In genomic region chr2:53422979-53423378, GRCh38 we compare ENCODE assay signal across 9 cellular contexts.
DNase-seq lines count a peak whose midpoint lies in the region; ATAC-seq and TF ChIP-seq lines count a peak whose summit lies in the region.
"Had no signal": no experiment of that assay in that cellular context is flagged by ENCODE, and none has a peak within 500 bp of the region (broad histone marks: within the 10 kb centered on the region; RNA-seq: fewer than 3 reads in every experiment).

No MANE protein-coding gene starts in this region.

- H3K4me1 ChIP-seq in heart left ventricle (no peaks in the 10 kb centered on the region), upper lobe of left lung (no peaks in the 10 kb centered on the region)

- peak; percentile 86 for TF ChIP-seq CTCF in VCaP (conservative IDR thresholded peaks at IDR 0.05)
- peak in 7 of 12 donors; percentile 12 to 43 (median 28) for TF ChIP-seq CTCF in heart left ventricle (IDR thresholded peaks at IDR 0.05)
- peak in 4 of 6 experiments; percentile 12 to 54 (median 30) for TF ChIP-seq CTCF in upper lobe of left lung (IDR thresholded peaks at IDR 0.05)

- no peaks in the 10 kb centered on the region for H3K27me3 Mint-ChIP-seq in T-helper 17 cell

- ATAC-seq in heart left ventricle (peak in 1 of 4 donors; percentile 47), upper lobe of left lung (ENCODE audit: low FRiP score in 2 of 2) (peak; percentile 74 to 75), T-helper 17 cell (no peak)

- H3K4me3 Mint-ChIP-seq in T-helper 17 cell, result no peak overlapping the region

- H3K36me3 ChIP-seq in heart left ventricle, result no peaks in the 10 kb centered on the region
- H3K36me3 ChIP-seq in upper lobe of left lung, result no peaks in the 10 kb centered on the region

- H3K27ac Mint-ChIP-seq in T-helper 17 cell, result no peak overlapping the region

- no peak for TF ChIP-seq EP300 in upper lobe of left lung (IDR thresholded peaks at IDR 0.05)

- no peaks in the 10 kb centered on the region for H3K36me3 Mint-ChIP-seq in T-helper 17 cell (ENCODE audit: low read depth)

- 57 to 72% (median 64%) methylated on average over 3 of the region's 3 CpGs for WGBS in heart left ventricle, 4 donors
- 53 to 69% methylated on average over 3 of the region's 3 CpGs for WGBS in upper lobe of left lung, 2 donors

- no peaks in the 10 kb centered on the region for H3K4me1 Mint-ChIP-seq in T-helper 17 cell

- TF ChIP-seq POLR2A in heart left ventricle (IDR thresholded peaks at IDR 0.05) (no peak), upper lobe of left lung (IDR thresholded peaks at IDR 0.05) (no peak)

- intact Hi-C loops in heart left ventricle (cut with DNase I), result loop anchor here in 1 of 10 donors (1.0 to 10.0 kb wide), 2 partner anchors 49 to 302 kb away; no protein-coding TSS in a partner anchor

- H3K27me3 ChIP-seq in heart left ventricle, result no peaks in the 10 kb centered on the region
- H3K27me3 ChIP-seq in upper lobe of left lung, result no peaks in the 10 kb centered on the region

- H3K27ac ChIP-seq in VCaP, result no peak overlapping the region
- no peak overlapping the region for H3K27ac ChIP-seq in heart left ventricle
- H3K27ac ChIP-seq in upper lobe of left lung, result no peak overlapping the region
- H3K27ac ChIP-seq: epithelial cell of prostate had no signal

- DNase-seq in stimulated activated CD4-positive, alpha-beta T cell treated with anti-CD3 and anti-CD28 coated beads, Interleukin-1b, Interleukin-23, amount 100 ng/mL, for 48 hours, result peak; percentile 4
- no peak for DNase-seq in stimulated activated CD4-positive, alpha-beta T cell treated with anti-CD3 and anti-CD28 coated beads, Interleukin-4, amount 100 ng/mL, for 4 hours
- DNase-seq in HCEC 1CT (peak; percentile 67), M059J (ENCODE audit: low read depth) (peak; percentile 52), heart left ventricle (peak in 1 of 5 donors; percentile 24), upper lobe of left lung (peak in 1 of 2 donors; percentile 44), T-helper 17 cell (no peak)

- H3K4me3 ChIP-seq in heart left ventricle, result no peak overlapping the region
- H3K4me3 ChIP-seq in upper lobe of left lung, result no peak overlapping the region

- peaks cover 0 to 10% (median 0%) of the 10 kb centered on the region in 12 donors for H3K9me3 ChIP-seq in heart left ventricle
- no peaks in the 10 kb centered on the region for H3K9me3 ChIP-seq in upper lobe of left lung
- H3K9me3 ChIP-seq in T-helper 17 cell (ENCODE audit: control insufficient read depth, low read length, poor library complexity, severe bottlenecking), result no peaks in the 10 kb centered on the region

Comparison
In these comparisons a context has a peak if more than half of its experiments do, and no peak if none do; other contexts are left out.
1. DNase-seq: peak in stimulated activated CD4-positive, alpha-beta T cell treated with anti-CD3 and anti-CD28 coated beads, Interleukin-1b, Interleukin-23, amount 100 ng/mL, for 48 hours (single experiment), HCEC 1CT (single experiment) and M059J (single experiment); none in stimulated activated CD4-positive, alpha-beta T cell treated with anti-CD3 and anti-CD28 coated beads, Interleukin-4, amount 100 ng/mL, for 4 hours (0 of 2) and T-helper 17 cell (0 of 3).
2. CTCF ChIP-seq: peak in every context shown above with its lines; median percentile 86 in VCaP; 30 in upper lobe of left lung; 28 in heart left ventricle.